ENCODE assay signal across 1 cellular context in the genomic region with DNA sequence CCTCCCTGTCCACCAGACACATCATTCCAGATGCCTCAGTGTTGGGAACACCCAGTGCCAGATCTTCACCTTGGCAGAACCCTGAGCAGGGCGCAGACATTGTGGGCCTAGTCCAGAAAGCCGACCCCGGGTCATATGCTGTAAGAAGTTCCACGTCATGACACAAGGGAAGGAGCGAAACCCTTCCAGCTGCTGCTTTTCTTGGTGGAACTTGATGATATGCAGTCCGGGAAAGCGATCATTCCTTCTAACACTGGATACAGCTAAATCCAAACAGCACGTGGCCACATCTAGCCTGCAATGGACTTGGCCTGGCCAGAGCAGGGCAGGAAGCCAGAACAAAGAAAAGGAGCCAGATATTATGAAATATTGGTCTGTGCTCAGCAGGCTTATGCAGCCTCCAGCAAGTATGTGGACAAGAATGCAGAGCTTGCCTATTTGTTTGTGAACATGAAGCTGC.
TF ChIP-seq lines count a peak whose summit lies in the region.

No MANE protein-coding gene starts in this region.

TF ChIP-seq in HepG2, 621 proteins besides CTCF, POLR2A, EP300 and RAD21 (continued from another document and continues in another):
- TF ChIP-seq, protein P1, sequence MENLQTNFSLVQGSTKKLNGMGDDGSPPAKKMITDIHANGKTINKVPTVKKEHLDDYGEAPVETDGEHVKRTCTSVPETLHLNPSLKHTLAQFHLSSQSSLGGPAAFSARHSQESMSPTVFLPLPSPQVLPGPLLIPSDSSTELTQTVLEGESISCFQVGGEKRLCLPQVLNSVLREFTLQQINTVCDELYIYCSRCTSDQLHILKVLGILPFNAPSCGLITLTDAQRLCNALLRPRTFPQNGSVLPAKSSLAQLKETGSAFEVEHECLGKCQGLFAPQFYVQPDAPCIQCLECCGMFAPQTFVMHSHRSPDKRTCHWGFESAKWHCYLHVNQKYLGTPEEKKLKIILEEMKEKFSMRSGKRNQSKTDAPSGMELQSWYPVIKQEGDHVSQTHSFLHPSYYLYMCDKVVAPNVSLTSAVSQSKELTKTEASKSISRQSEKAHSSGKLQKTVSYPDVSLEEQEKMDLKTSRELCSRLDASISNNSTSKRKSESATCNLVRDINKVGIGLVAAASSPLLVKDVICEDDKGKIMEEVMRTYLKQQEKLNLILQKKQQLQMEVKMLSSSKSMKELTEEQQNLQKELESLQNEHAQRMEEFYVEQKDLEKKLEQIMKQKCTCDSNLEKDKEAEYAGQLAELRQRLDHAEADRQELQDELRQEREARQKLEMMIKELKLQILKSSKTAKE (CRISPR knock-in tag; IDR thresholded peaks at IDR 0.05; ENCODE audit: borderline replicate concordance), result 0 out of 2 replicates have a peak, but pooled peaks have one; percentile 19
- TF ChIP-seq, protein P2, sequence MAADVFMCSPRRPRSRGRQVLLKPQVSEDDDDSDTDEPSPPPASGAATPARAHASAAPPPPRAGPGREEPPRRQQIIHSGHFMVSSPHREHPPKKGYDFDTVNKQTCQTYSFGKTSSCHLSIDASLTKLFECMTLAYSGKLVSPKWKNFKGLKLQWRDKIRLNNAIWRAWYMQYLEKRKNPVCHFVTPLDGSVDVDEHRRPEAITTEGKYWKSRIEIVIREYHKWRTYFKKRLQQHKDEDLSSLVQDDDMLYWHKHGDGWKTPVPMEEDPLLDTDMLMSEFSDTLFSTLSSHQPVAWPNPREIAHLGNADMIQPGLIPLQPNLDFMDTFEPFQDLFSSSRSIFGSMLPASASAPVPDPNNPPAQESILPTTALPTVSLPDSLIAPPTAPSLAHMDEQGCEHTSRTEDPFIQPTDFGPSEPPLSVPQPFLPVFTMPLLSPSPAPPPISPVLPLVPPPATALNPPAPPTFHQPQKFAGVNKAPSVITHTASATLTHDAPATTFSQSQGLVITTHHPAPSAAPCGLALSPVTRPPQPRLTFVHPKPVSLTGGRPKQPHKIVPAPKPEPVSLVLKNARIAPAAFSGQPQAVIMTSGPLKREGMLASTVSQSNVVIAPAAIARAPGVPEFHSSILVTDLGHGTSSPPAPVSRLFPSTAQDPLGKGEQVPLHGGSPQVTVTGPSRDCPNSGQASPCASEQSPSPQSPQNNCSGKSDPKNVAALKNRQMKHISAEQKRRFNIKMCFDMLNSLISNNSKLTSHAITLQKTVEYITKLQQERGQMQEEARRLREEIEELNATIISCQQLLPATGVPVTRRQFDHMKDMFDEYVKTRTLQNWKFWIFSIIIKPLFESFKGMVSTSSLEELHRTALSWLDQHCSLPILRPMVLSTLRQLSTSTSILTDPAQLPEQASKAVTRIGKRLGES (CRISPR knock-in tag; IDR thresholded peaks at IDR 0.05; ENCODE audit: borderline replicate concordance), result no peak
- 0 out of 2 replicates have a peak, but pooled peaks have one; percentile 25 for TF ChIP-seq SAP130 (CRISPR knock-in tag; IDR thresholded peaks at IDR 0.05; ENCODE audit: low read depth)
- TF ChIP-seq CEBPG (CRISPR knock-in tag; IDR thresholded peaks at IDR 0.05), result peak; percentile 72
- TF ChIP-seq ZNF501 (CRISPR knock-in tag; IDR thresholded peaks at IDR 0.05), result peak; percentile 35; the same call in 1 of the 2 replicates
- TF ChIP-seq SOX5 (CRISPR knock-in tag; IDR thresholded peaks at IDR 0.05; ENCODE audit: borderline replicate concordance), result peak; percentile 74; the same call in 1 of the 2 replicates
- TF ChIP-seq, protein P3, sequence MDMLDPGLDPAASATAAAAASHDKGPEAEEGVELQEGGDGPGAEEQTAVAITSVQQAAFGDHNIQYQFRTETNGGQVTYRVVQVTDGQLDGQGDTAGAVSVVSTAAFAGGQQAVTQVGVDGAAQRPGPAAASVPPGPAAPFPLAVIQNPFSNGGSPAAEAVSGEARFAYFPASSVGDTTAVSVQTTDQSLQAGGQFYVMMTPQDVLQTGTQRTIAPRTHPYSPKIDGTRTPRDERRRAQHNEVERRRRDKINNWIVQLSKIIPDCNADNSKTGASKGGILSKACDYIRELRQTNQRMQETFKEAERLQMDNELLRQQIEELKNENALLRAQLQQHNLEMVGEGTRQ (IDR thresholded peaks at IDR 0.05; ENCODE audit: low read depth, low read length), result peak; percentile 25; the same call in 1 of the 2 replicates
- TF ChIP-seq, protein P3 (CRISPR knock-in tag; IDR thresholded peaks at IDR 0.05; ENCODE audit: borderline replicate concordance), result peak; percentile 63; the same call in 1 of the 2 replicates
- peak; percentile 55 for TF ChIP-seq SKI (IDR thresholded peaks at IDR 0.05; ENCODE audit: partially characterized antibody)
- TF ChIP-seq DNMT3B (CRISPR knock-in tag; conservative IDR thresholded peaks at IDR 0.05), result no peak
- TF ChIP-seq, protein P4, sequence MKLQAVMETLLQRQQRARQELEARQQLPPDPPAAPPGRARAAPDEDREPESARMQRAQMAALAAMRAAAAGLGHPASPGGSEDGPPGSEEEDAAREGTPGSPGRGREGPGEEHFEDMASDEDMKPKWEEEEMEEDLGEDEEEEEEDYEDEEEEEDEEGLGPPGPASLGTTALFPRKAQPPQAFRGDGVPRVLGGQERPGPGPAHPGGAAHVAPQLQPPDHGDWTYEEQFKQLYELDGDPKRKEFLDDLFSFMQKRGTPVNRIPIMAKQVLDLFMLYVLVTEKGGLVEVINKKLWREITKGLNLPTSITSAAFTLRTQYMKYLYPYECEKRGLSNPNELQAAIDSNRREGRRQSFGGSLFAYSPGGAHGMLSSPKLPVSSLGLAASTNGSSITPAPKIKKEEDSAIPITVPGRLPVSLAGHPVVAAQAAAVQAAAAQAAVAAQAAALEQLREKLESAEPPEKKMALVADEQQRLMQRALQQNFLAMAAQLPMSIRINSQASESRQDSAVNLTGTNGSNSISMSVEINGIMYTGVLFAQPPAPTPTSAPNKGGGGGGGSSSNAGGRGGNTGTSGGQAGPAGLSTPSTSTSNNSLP (IDR thresholded peaks at IDR 0.05; ENCODE audit: low read depth, low read length), result 0 out of 2 replicates have a peak, but pooled peaks have one; percentile 11
- TF ChIP-seq, protein P5, sequence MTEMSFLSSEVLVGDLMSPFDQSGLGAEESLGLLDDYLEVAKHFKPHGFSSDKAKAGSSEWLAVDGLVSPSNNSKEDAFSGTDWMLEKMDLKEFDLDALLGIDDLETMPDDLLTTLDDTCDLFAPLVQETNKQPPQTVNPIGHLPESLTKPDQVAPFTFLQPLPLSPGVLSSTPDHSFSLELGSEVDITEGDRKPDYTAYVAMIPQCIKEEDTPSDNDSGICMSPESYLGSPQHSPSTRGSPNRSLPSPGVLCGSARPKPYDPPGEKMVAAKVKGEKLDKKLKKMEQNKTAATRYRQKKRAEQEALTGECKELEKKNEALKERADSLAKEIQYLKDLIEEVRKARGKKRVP (CRISPR knock-in tag; IDR thresholded peaks at IDR 0.05), result peak in 1 of 2 experiments; percentile 49; a peak in 1 of 4 replicates
- TF ChIP-seq SRF (IDR thresholded peaks at IDR 0.05; ENCODE audit: low read depth, low read length), result no peak
- TF ChIP-seq, protein P6, sequence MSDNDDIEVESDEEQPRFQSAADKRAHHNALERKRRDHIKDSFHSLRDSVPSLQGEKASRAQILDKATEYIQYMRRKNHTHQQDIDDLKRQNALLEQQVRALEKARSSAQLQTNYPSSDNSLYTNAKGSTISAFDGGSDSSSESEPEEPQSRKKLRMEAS (IDR thresholded peaks at IDR 0.05), result peak; percentile 75
- no peak for TF ChIP-seq FOXA1 (IDR thresholded peaks at IDR 0.05)
- TF ChIP-seq FOXA1 (CRISPR knock-in tag; IDR thresholded peaks at IDR 0.05), result no peak
- TF ChIP-seq, protein P7, sequence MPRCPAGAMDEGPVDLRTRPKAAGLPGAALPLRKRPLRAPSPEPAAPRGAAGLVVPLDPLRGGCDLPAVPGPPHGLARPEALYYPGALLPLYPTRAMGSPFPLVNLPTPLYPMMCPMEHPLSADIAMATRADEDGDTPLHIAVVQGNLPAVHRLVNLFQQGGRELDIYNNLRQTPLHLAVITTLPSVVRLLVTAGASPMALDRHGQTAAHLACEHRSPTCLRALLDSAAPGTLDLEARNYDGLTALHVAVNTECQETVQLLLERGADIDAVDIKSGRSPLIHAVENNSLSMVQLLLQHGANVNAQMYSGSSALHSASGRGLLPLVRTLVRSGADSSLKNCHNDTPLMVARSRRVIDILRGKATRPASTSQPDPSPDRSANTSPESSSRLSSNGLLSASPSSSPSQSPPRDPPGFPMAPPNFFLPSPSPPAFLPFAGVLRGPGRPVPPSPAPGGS (CRISPR knock-in tag; IDR thresholded peaks at IDR 0.05), result no peak
- peak; percentile 84 for TF ChIP-seq TEAD3 (CRISPR knock-in tag; optimal IDR thresholded peaks at IDR 0.05; ENCODE audit: borderline replicate concordance)
- TF ChIP-seq DNMT1 (CRISPR knock-in tag; IDR thresholded peaks at IDR 0.05), result no peak
- TF ChIP-seq ZSCAN25 (CRISPR knock-in tag; IDR thresholded peaks at IDR 0.05), result no peak
- TF ChIP-seq BHLHE40 (IDR thresholded peaks at IDR 0.05; ENCODE audit: low read length), result peak; percentile 10; the same call in 1 of the 2 replicates
- TF ChIP-seq GATAD2A (CRISPR knock-in tag; IDR thresholded peaks at IDR 0.05), result peak; percentile 38; the same call in 1 of the 2 replicates
- no peak for TF ChIP-seq KMT2B (CRISPR knock-in tag; IDR thresholded peaks at IDR 0.05)
- TF ChIP-seq, protein P8, sequence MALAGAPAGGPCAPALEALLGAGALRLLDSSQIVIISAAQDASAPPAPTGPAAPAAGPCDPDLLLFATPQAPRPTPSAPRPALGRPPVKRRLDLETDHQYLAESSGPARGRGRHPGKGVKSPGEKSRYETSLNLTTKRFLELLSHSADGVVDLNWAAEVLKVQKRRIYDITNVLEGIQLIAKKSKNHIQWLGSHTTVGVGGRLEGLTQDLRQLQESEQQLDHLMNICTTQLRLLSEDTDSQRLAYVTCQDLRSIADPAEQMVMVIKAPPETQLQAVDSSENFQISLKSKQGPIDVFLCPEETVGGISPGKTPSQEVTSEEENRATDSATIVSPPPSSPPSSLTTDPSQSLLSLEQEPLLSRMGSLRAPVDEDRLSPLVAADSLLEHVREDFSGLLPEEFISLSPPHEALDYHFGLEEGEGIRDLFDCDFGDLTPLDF (CRISPR knock-in tag; IDR thresholded peaks at IDR 0.05), result no peak
- no peak for TF ChIP-seq NR2C2 (CRISPR knock-in tag; IDR thresholded peaks at IDR 0.05; ENCODE audit: borderline replicate concordance)
- peak; percentile 26; the same call in 1 of the 2 replicates for TF ChIP-seq RXRB (CRISPR knock-in tag; IDR thresholded peaks at IDR 0.05; ENCODE audit: borderline replicate concordance)
- 0 out of 2 replicates have a peak, but pooled peaks have one; percentile 39 for TF ChIP-seq ELF3 (CRISPR knock-in tag; IDR thresholded peaks at IDR 0.05)
- no peak for TF ChIP-seq NR2F2 (IDR thresholded peaks at IDR 0.05; ENCODE audit: borderline replicate concordance, low read depth)
- TF ChIP-seq, protein P9, sequence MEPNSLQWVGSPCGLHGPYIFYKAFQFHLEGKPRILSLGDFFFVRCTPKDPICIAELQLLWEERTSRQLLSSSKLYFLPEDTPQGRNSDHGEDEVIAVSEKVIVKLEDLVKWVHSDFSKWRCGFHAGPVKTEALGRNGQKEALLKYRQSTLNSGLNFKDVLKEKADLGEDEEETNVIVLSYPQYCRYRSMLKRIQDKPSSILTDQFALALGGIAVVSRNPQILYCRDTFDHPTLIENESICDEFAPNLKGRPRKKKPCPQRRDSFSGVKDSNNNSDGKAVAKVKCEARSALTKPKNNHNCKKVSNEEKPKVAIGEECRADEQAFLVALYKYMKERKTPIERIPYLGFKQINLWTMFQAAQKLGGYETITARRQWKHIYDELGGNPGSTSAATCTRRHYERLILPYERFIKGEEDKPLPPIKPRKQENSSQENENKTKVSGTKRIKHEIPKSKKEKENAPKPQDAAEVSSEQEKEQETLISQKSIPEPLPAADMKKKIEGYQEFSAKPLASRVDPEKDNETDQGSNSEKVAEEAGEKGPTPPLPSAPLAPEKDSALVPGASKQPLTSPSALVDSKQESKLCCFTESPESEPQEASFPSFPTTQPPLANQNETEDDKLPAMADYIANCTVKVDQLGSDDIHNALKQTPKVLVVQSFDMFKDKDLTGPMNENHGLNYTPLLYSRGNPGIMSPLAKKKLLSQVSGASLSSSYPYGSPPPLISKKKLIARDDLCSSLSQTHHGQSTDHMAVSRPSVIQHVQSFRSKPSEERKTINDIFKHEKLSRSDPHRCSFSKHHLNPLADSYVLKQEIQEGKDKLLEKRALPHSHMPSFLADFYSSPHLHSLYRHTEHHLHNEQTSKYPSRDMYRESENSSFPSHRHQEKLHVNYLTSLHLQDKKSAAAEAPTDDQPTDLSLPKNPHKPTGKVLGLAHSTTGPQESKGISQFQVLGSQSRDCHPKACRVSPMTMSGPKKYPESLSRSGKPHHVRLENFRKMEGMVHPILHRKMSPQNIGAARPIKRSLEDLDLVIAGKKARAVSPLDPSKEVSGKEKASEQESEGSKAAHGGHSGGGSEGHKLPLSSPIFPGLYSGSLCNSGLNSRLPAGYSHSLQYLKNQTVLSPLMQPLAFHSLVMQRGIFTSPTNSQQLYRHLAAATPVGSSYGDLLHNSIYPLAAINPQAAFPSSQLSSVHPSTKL (CRISPR knock-in tag; IDR thresholded peaks at IDR 0.05), result peak; percentile 79
- TF ChIP-seq ATAD3A (CRISPR knock-in tag; IDR thresholded peaks at IDR 0.05), result no peak
- peak; percentile 78; the same call in 1 of the 2 replicates for TF ChIP-seq ZNF331 (CRISPR knock-in tag; IDR thresholded peaks at IDR 0.05)
- peak; percentile 29; the same call in 1 of the 2 replicates for TF ChIP-seq ZNF44 (CRISPR knock-in tag; IDR thresholded peaks at IDR 0.05)
- peak; percentile 71; the same call in 1 of the 2 replicates for TF ChIP-seq BCL6 (CRISPR knock-in tag; IDR thresholded peaks at IDR 0.05)
- TF ChIP-seq, protein P10, sequence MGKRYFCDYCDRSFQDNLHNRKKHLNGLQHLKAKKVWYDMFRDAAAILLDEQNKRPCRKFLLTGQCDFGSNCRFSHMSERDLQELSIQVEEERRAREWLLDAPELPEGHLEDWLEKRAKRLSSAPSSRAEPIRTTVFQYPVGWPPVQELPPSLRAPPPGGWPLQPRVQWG (CRISPR knock-in tag; IDR thresholded peaks at IDR 0.05; ENCODE audit: borderline replicate concordance, low read depth), result no peak
- peak; percentile 42 for TF ChIP-seq HNF4A (CRISPR knock-in tag; IDR thresholded peaks at IDR 0.05)
- no peak for TF ChIP-seq TBX2 (CRISPR knock-in tag; IDR thresholded peaks at IDR 0.05; ENCODE audit: borderline replicate concordance)
- TF ChIP-seq ZNF883 (CRISPR knock-in tag; IDR thresholded peaks at IDR 0.05; ENCODE audit: not compliant biosample characterization), result no peak
- no peak for TF ChIP-seq ZBTB7B (CRISPR knock-in tag; IDR thresholded peaks at IDR 0.05)
- TF ChIP-seq ZKSCAN8 (CRISPR knock-in tag; IDR thresholded peaks at IDR 0.05; ENCODE audit: borderline replicate concordance), result no peak
- TF ChIP-seq ZNF12 (CRISPR knock-in tag; IDR thresholded peaks at IDR 0.05), result 0 out of 2 replicates have a peak, but pooled peaks have one; percentile 41
- no peak for TF ChIP-seq ZSCAN9 (CRISPR knock-in tag; IDR thresholded peaks at IDR 0.05; ENCODE audit: borderline replicate concordance)
- TF ChIP-seq MYC (CRISPR knock-in tag; IDR thresholded peaks at IDR 0.05; ENCODE audit: borderline replicate concordance), result peak; percentile 35; the same call in 1 of the 2 replicates
